In genomic region chr14:50051706-50052105, GRCh38 we compare ENCODE assay signal across 21 cellular contexts.
"Had no signal": no experiment of that assay in that cellular context is flagged by ENCODE, and none has a peak within 500 bp of the region (broad histone marks: within the 10 kb centered on the region; RNA-seq: fewer than 3 reads in every experiment).

No MANE protein-coding gene starts in this region.

- DNase-seq: dorsolateral prefrontal cortex; effector CD4-positive, alpha-beta T cell; left cardiac atrium; left lung; mesenchymal stem cell; midbrain; naive thymus-derived CD4-positive, alpha-beta T cell; sigmoid colon; stimulated activated CD4-positive, alpha-beta T cell treated with anti-CD3 and anti-CD28 coated beads, Interleukin-2, amount 100 ng/mL, for 24 hours; stimulated activated CD4-positive, alpha-beta T cell treated with anti-CD3 and anti-CD28 coated beads, Interleukin-4, amount 100 ng/mL, for 24 hours; stimulated activated naive B cell treated with anti-CD40 and anti-IgM and Interleukin-4, amounts not matched to agents 10 μg/mL and 1 μg/mL and 100 μg/mL, for 72 hours; upper lobe of right lung; uterus had no signal

- H3K9ac ChIP-seq: neural progenitor cell, parathyroid adenoma had no signal

- H3K4me3 Mint-ChIP-seq: naive thymus-derived CD4-positive, alpha-beta T cell; nephron; neural progenitor cell; stimulated activated naive B cell treated with anti-CD40 and anti-IgM and Interleukin-4, amounts not matched to agents 10 μg/mL and 1 μg/mL and 100 μg/mL, for 72 hours; stimulated activated naive CD8-positive, alpha-beta T cell treated with anti-CD3 and anti-CD28 coated beads, Interleukin-15, Interleukin-2, amounts not matched to agents 100 ng/mL and 50 ng/mL, for 24 hours had no signal

- H2AFZ ChIP-seq: neural progenitor cell, parathyroid adenoma had no signal

- H3K36me3 ChIP-seq: left lung, neural progenitor cell, right atrium auricular region, sigmoid colon, thoracic aorta, tibial nerve, upper lobe of right lung, uterus had no signal

- H3K4me2 ChIP-seq: neural progenitor cell had no signal

- ATAC-seq: left cardiac atrium; left lung; naive thymus-derived CD4-positive, alpha-beta T cell; stimulated activated naive B cell treated with anti-CD40 and anti-IgM and Interleukin-4, amounts not matched to agents 10 μg/mL and 1 μg/mL and 100 μg/mL, for 72 hours; upper lobe of right lung had no signal

- H3K4me3 ChIP-seq: dorsolateral prefrontal cortex, left lung, neural progenitor cell, right atrium auricular region, sigmoid colon, thoracic aorta, tibial nerve, upper lobe of right lung, uterus had no signal

- H3K36me3 Mint-ChIP-seq: neural progenitor cell had no signal

- H3K9me3 Mint-ChIP-seq: nephron; neural progenitor cell; stimulated activated naive B cell treated with anti-CD40 and anti-IgM and Interleukin-4, amounts not matched to agents 10 μg/mL and 1 μg/mL and 100 μg/mL, for 72 hours; stimulated activated naive CD8-positive, alpha-beta T cell treated with anti-CD3 and anti-CD28 coated beads, Interleukin-15, Interleukin-2, amounts not matched to agents 100 ng/mL and 50 ng/mL, for 24 hours had no signal

- H3K4me1 Mint-ChIP-seq: neural progenitor cell had no signal

- H3K9me3 ChIP-seq: left lung, right atrium auricular region, sigmoid colon, thoracic aorta, tibial nerve, upper lobe of right lung, uterus had no signal

- H3K27me3 ChIP-seq: dorsolateral prefrontal cortex, left lung, neural progenitor cell, right atrium auricular region, sigmoid colon, tibial nerve, upper lobe of right lung, uterus had no signal

- H3K27ac ChIP-seq: dorsolateral prefrontal cortex, left lung, neural progenitor cell, parathyroid adenoma, right atrium auricular region, sigmoid colon, thoracic aorta, tibial nerve, upper lobe of right lung, uterus had no signal

- H3K79me2 ChIP-seq: parathyroid adenoma had no signal

- H3K4me1 ChIP-seq: neural progenitor cell, parathyroid adenoma, sigmoid colon, uterus had no signal

- H3K27me3 Mint-ChIP-seq: naive thymus-derived CD4-positive, alpha-beta T cell; stimulated activated naive B cell treated with anti-CD40 and anti-IgM and Interleukin-4, amounts not matched to agents 10 μg/mL and 1 μg/mL and 100 μg/mL, for 72 hours; stimulated activated naive CD8-positive, alpha-beta T cell treated with anti-CD3 and anti-CD28 coated beads, Interleukin-15, Interleukin-2, amounts not matched to agents 100 ng/mL and 50 ng/mL, for 24 hours had no signal

- H3K27ac Mint-ChIP-seq: nephron; neural progenitor cell; progenitor cell of endocrine pancreas; stimulated activated naive B cell treated with anti-CD40 and anti-IgM and Interleukin-4, amounts not matched to agents 10 μg/mL and 1 μg/mL and 100 μg/mL, for 72 hours; stimulated activated naive CD8-positive, alpha-beta T cell treated with anti-CD3 and anti-CD28 coated beads, Interleukin-15, Interleukin-2, amounts not matched to agents 100 ng/mL and 50 ng/mL, for 24 hours had no signal
